ENCODE assay signal across 7 cellular contexts in genomic region chr10:93542358-93542791, GRCh38. TPM values are rescaled to one million over a fixed set of nuclear protein-coding genes. Genes with fewer than 3 reads are reported as not detected.
DNase-seq lines count a peak whose midpoint lies in the region; ATAC-seq, FAIRE-seq and TF ChIP-seq lines count a peak whose summit lies in the region.

No MANE protein-coding gene starts in this region.

- TF ChIP-seq CTCF in IMR-90 (conservative IDR thresholded peaks at IDR 0.05; ENCODE audit: low read depth, low read length) = no peak
- TF ChIP-seq CTCF in transverse colon (IDR thresholded peaks at IDR 0.05) = peak in 1 of 5 experiments; percentile 27

- BruUV-seq in IMR-90 (replicated peaks; lab: Mats Ljungman, UMichigan) = no TSS peak

- H3K9me1 ChIP-seq in IMR-90 (ENCODE audit: insufficient read depth, low read length) = peaks cover 3% of the 10 kb centered on the region; the same call in 1 of the 2 replicates

- H3K4me2 ChIP-seq in IMR-90 (ENCODE audit: low read depth, low read length) = peak overlapping the region; percentile 77

- no peaks in the 10 kb centered on the region; the same call in 1 of the 2 replicates for H3K27me3 ChIP-seq in IMR-90 (ENCODE audit: control insufficient read depth, insufficient read depth, low read length)
- H3K27me3 ChIP-seq in right cardiac atrium (ENCODE audit: control insufficient read depth, insufficient read depth) = no peaks in the 10 kb centered on the region
- H3K27me3 ChIP-seq in transverse colon = no peaks in the 10 kb centered on the region

- H3K23ac ChIP-seq in IMR-90 (ENCODE audit: low read depth, low read length) = no peak overlapping the region

- H2AK5ac ChIP-seq in IMR-90 (ENCODE audit: low read depth, low read length) = no peak overlapping the region

- H3K27ac ChIP-seq in IMR-90 (ENCODE audit: insufficient read depth, low read length) = no peak overlapping the region
- H3K27ac ChIP-seq in right cardiac atrium (ENCODE audit: low read length) = no peak overlapping the region
- H3K27ac ChIP-seq in transverse colon = peak overlapping the region; percentile 8 to 56 (median 42)

- H2BK120ac ChIP-seq in IMR-90 (ENCODE audit: low read depth, low read length) = no peak overlapping the region

- 0% methylated on average over 1 of the region's 10 CpGs; no CpG with 5 or more reads in 1 of the 2 experiments for WGBS in IMR-90 (ENCODE audit: extremely low coverage in 2 of 2, insufficient read length in 1 of 2), 2 experiments
- WGBS in right cardiac atrium = 4% methylated on average over 10 of the region's 10 CpGs
- 5 to 16% methylated on average over 5 to 10 of the region's 10 CpGs for WGBS in transverse colon (ENCODE audit: low coverage in 1 of 2), 2 donors

- no peak overlapping the region for H4K91ac ChIP-seq in IMR-90 (ENCODE audit: insufficient read depth, low read depth, low read length)

- TF ChIP-seq RAD21 in IMR-90 (IDR thresholded peaks at IDR 0.05; ENCODE audit: low read length) = no peak

- TF ChIP-seq POLR2A in IMR-90 (IDR thresholded peaks at IDR 0.05; ENCODE audit: low read depth, low read length) (no peak), transverse colon (IDR thresholded peaks at IDR 0.05) (no peak)

- intact Hi-C loops in IMR-90 (cut with micrococcal nuclease) = loop anchor here (2.0 kb wide), 1 partner anchor 138 kb away; no protein-coding TSS in a partner anchor
- intact Hi-C loops in right cardiac atrium (cut with DNase I) = loop anchor here in 1 of 4 donors (5.0 to 10.0 kb wide), 2 partner anchors 135 to 272 kb away; no protein-coding TSS in a partner anchor
- intact Hi-C loops in transverse colon (cut with DNase I; ENCODE audit: low total_unique reads) = no loop called here

- no peak for FAIRE-seq in RCC 7860 (lab: Jason Lieb, UNC)

- H4K20me1 ChIP-seq in IMR-90 (ENCODE audit: insufficient read depth, low read length) = no peaks in the 10 kb centered on the region

- H3K4me3 ChIP-seq in IMR-90 (ENCODE audit: insufficient read depth, low read depth, low read length) = peak overlapping the region; percentile 14; the same call in 1 of the 2 replicates
- H3K4me3 ChIP-seq in right cardiac atrium (ENCODE audit: low read length) = peak overlapping the region; percentile 44
- peak overlapping the region in 2 of 4 donors; percentile 8 to 36 for H3K4me3 ChIP-seq in transverse colon

- H3K18ac ChIP-seq in IMR-90 (ENCODE audit: low read depth, low read length) = no peak overlapping the region

- POLR2A ChIA-PET in IMR-90 (lab: Charles Lee; ENCODE audit: unreplicated experiment) = no interaction called here

- H3K56ac ChIP-seq in IMR-90 (ENCODE audit: extremely low read depth, insufficient read depth, low read length) = no peak overlapping the region

- H3K36me3 ChIP-seq in IMR-90 (ENCODE audit: control insufficient read depth, insufficient read depth, low read length) (no peaks in the 10 kb centered on the region), transverse colon (no peaks in the 10 kb centered on the region)

- no peaks in the 10 kb centered on the region for H3K79me1 ChIP-seq in IMR-90 (ENCODE audit: low read depth in 1 of 2, low read length in 2 of 2)

- H3K4ac ChIP-seq in IMR-90 (ENCODE audit: low read depth, low read length) = no peak overlapping the region

- CTCF ChIA-PET in IMR-90 (lab: Yijun Ruan, JAX) = interaction anchor here (0.6 to 1.5 kb wide), 5 partner anchors 9 to 138 kb away, joined by 3 to 6 read pairs (median 3); no protein-coding TSS in a partner anchor

- no peak overlapping the region for H3K9ac ChIP-seq in IMR-90 (ENCODE audit: low read depth, low read length)

- no peak overlapping the region for H2BK5ac ChIP-seq in IMR-90 (ENCODE audit: low read depth, low read length, poor library complexity, severe bottlenecking)

- no peak overlapping the region for H4K8ac ChIP-seq in IMR-90 (ENCODE audit: low read depth in 2 of 2, low read length in 2 of 2)

- peak overlapping the region; percentile 53 for H2AFZ ChIP-seq in IMR-90 (replicated peaks; ENCODE audit: low read length, poor library complexity)

- H3K4me1 ChIP-seq in IMR-90 (ENCODE audit: control insufficient read depth, insufficient read depth, low read length) (0 out of 2 replicates have a peak, but pooled peaks cover 2% of the 10 kb centered on the region), right cardiac atrium (ENCODE audit: control insufficient read depth, insufficient read depth, low read length) (no peaks in the 10 kb centered on the region), transverse colon (peaks cover 0 to 13% (median 3%) of the 10 kb centered on the region in 4 donors)

- DNase-seq in IMR-90 (peak; percentile 9), right cardiac atrium (peak; percentile 69 to 88 (median 81)), transverse colon (peak; percentile 80), RCC 7860 (ENCODE audit: low spot score) (no peak), OCI-M2 (lab: John Stamatoyannopoulos, UW; ENCODE audit: unreplicated experiment) (no peak)

- H2BK20ac ChIP-seq in IMR-90 (ENCODE audit: low read depth, low read length) = no peak overlapping the region

- H3K9me3 ChIP-seq in IMR-90 (ENCODE audit: control insufficient read depth, insufficient read depth, low read length) = no peaks in the 10 kb centered on the region
- H3K9me3 ChIP-seq in right cardiac atrium (ENCODE audit: control insufficient read depth, low read length) = no peaks in the 10 kb centered on the region
- H3K9me3 ChIP-seq in transverse colon = no peaks in the 10 kb centered on the region

- peak; percentile 61 for ATAC-seq in IMR-90 (ENCODE audit: low read depth)
- ATAC-seq in SK-N-SH treated with all-trans-retinoic acid at 6 μM for 48 hours = peak; percentile 80
- ATAC-seq in right cardiac atrium = peak; percentile 94 to 95
- ATAC-seq in GM21786 (IDR thresholded peaks at IDR 0.05; ENCODE audit: unreplicated experiment) = no peak

- 0 out of 2 replicates have a peak overlapping the region, but pooled peaks have one; percentile 16 for H3K14ac ChIP-seq in IMR-90 (replicated peaks; ENCODE audit: low read depth, low read length)

- no peak overlapping the region for H2BK15ac ChIP-seq in IMR-90 (ENCODE audit: low read depth, low read length)

- dilution Hi-C loops in IMR-90 (cut with HindIII; ENCODE audit: low sequenced_read_pairs, unreplicated experiment) = no loop called here

- TF ChIP-seq EP300 in transverse colon (IDR thresholded peaks at IDR 0.05; ENCODE audit: low read depth) = no peak

- in situ Hi-C loops in IMR-90 (cut with MboI; ENCODE audit: low sequenced_read_pairs) = no loop called here
- in situ Hi-C loops in transverse colon (cut with MboI; ENCODE audit: low pct_ligation_motif_present in 1 of 4, low pct_unique_long_range_greater_than_20kb in 1 of 4, low sequenced_read_pairs in 3 of 4) = loop anchor here in 1 of 4 donors (10.0 kb wide), 1 partner anchor 132 kb away; no protein-coding TSS in a partner anchor

- no peak overlapping the region for H4K5ac ChIP-seq in IMR-90 (ENCODE audit: low read depth, low read length)

- H2AK9ac ChIP-seq in IMR-90 (replicated peaks; ENCODE audit: low read depth, low read length, poor library complexity) = no peak overlapping the region

TF ChIP-seq in IMR-90, 13 proteins besides CTCF, POLR2A, EP300 and RAD21 (continues in another document):
- no peak for TF ChIP-seq RFX5 (IDR thresholded peaks at IDR 0.05; ENCODE audit: low read depth, low read length)
- no peak for TF ChIP-seq MXI1 (IDR thresholded peaks at IDR 0.05; ENCODE audit: borderline replicate concordance, low read depth, low read length)
- no peak for TF ChIP-seq MAFK (IDR thresholded peaks at IDR 0.05; ENCODE audit: low read depth, low read length)
- no peak for TF ChIP-seq RCOR1 (IDR thresholded peaks at IDR 0.05; ENCODE audit: insufficient replicate concordance, low read length)

TF ChIP-seq in SK-N-SH treated with all-trans-retinoic acid at 6 μM for 48 hours, 23 proteins besides CTCF, POLR2A, EP300 and RAD21:
- TF ChIP-seq ZC3H10 (CRISPR knock-in tag; IDR thresholded peaks at IDR 0.05) (no peak), ZNF8 (CRISPR knock-in tag; IDR thresholded peaks at IDR 0.05) (no peak), ZNF565 (CRISPR knock-in tag; conservative IDR thresholded peaks at IDR 0.05; ENCODE audit: low read depth) (no peak), ZFP3 (CRISPR knock-in tag; IDR thresholded peaks at IDR 0.05) (no peak), ISL1 (CRISPR knock-in tag; IDR thresholded peaks at IDR 0.05) (peak; percentile 27; the same call in 1 of the 2 replicates)

RNA-seq across cellular contexts. Expression of gene FFAR4, which starts 24.1 kb away (rescaled TPM):
- total RNA-seq in IMR-90 (2012; rRNA removed) (not detected in 2 replicates), right cardiac atrium (under 1 TPM; 0.11 to 0.49 (median 0.19) TPM), transverse colon (10 to 100 TPM in 3 of 4 donors, under 1 TPM in 1; 0.75 to 17.1 (median 12.9) TPM)
- polyA plus RNA-seq in IMR-90 (2012; rRNA removed) (not detected in 2 replicates), right cardiac atrium (0.14 TPM)
- polyA plus RNA-seq in IMR-90 (2012; cell fraction: cytosol; rRNA removed) = not detected in 2 replicates
- not detected in 2 replicates for polyA plus RNA-seq in IMR-90 (2012; cell fraction: nucleus; rRNA removed; ENCODE audit: low replicate concordance)

RNA-seq across cellular contexts. Expression of gene CEP55, which starts 46.0 kb away (rescaled TPM):
- 23.5 and 30.8 TPM in 2 replicates for total RNA-seq in IMR-90 (2012; rRNA removed)
- 13.8 and 15.7 TPM in 2 replicates for polyA plus RNA-seq in IMR-90 (2012; rRNA removed)
- 2.4 and 3.8 TPM in 2 replicates for polyA plus RNA-seq in IMR-90 (2012; cell fraction: cytosol; rRNA removed)
- polyA plus RNA-seq in IMR-90 (2012; cell fraction: nucleus; rRNA removed; ENCODE audit: low replicate concordance) = 1.1 and 5.1 TPM in 2 replicates
- total RNA-seq in right cardiac atrium = 1 to 10 TPM in 2 of 4 donors, under 1 TPM in 2; 0.19 to 1.6 (median 0.76) TPM
- 0.11 TPM for polyA plus RNA-seq in right cardiac atrium
- 10 to 100 TPM in 1 of 4 donors, 1 to 10 TPM in 2, not detected in 1; 1.1 to 13.1 (median 4.3) TPM for total RNA-seq in transverse colon

RNA-seq across cellular contexts. Expression of gene RBP4, which starts 58.7 kb away (rescaled TPM):
- total RNA-seq in IMR-90 (2012; rRNA removed) (not detected in 2 replicates), right cardiac atrium (10 to 100 TPM in 1 of 4 donors, 1 to 10 TPM in 2, not detected in 1; 2.1 to 18.7 (median 2.6) TPM), transverse colon (10 to 100 TPM in 2 of 4 donors, 1 to 10 TPM in 2; 3.4 to 18.0 (median 7.1) TPM)
- polyA plus RNA-seq in IMR-90 (2012; rRNA removed) (not detected in 2 replicates), right cardiac atrium (43.4 TPM)
- polyA plus RNA-seq in IMR-90 (2012; cell fraction: cytosol; rRNA removed) = 0.10 and 0.39 TPM in 2 replicates
- polyA plus RNA-seq in IMR-90 (2012; cell fraction: nucleus; rRNA removed; ENCODE audit: low replicate concordance) = not detected in 2 replicates

Comparison
In these comparisons a context has a peak if more than half of its experiments do, and no peak if none do; other contexts are left out.
1. DNase-seq: peak in IMR-90 (single experiment), right cardiac atrium (3 of 3) and transverse colon (single experiment); none in RCC 7860 (single experiment) and OCI-M2 (single experiment).
2. H3K27ac ChIP-seq: peak in transverse colon (4 of 4); none in IMR-90 (single experiment) and right cardiac atrium (single experiment).